Comparison of ENCODE assay signal across 10 cellular contexts in the genomic region with DNA sequence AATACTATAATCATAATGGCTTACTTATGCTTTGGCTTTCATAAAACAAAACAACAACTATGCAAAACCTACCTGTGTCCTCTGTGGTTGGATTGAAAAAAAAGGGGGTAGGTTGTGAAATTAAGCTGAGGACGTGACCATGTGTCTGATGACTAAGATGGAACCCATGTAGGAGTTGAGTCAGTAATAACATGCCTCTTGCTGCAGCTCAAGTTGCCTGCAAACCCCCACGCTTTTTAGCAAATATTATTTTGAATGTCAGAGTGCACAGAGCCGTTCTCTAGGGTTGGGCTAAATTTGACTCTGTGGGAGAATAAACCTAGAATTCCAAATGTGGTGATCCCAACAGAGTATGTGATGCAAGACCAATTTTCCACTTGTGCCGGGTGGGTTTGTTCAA.
DNase-seq lines count a peak whose midpoint lies in the region; ATAC-seq and TF ChIP-seq lines count a peak whose summit lies in the region.
"Had no signal": no experiment of that assay in that cellular context is flagged by ENCODE, and none has a peak within 500 bp of the region (broad histone marks: within the 10 kb centered on the region; RNA-seq: fewer than 3 reads in every experiment).

No MANE protein-coding gene starts in this region.

- H3K4me3 ChIP-seq in endodermal cell (ENCODE audit: low read length): no peak overlapping the region

- no peak overlapping the region for H3K4me3 Mint-ChIP-seq in endodermal cell

- no peaks in the 10 kb centered on the region for H3K27me3 Mint-ChIP-seq in endodermal cell (ENCODE audit: insufficient read depth)

- no peaks in the 10 kb centered on the region for H3K36me3 ChIP-seq in endodermal cell (ENCODE audit: control insufficient read depth, insufficient read depth, low read length)

- TF ChIP-seq CTCF in endodermal cell (conservative IDR thresholded peaks at IDR 0.05): no peak

- peak; percentile 29 for DNase-seq in NK-92 treated with Interleukin-12 subunit alpha and Interleukin-12 subunit beta, amount 100 ng/mL, for 24 hours (lab: John Stamatoyannopoulos, UW)
- DNase-seq in NK-92 (lab: John Stamatoyannopoulos, UW; ENCODE audit: unreplicated experiment): no peak
- peak; percentile 24 for DNase-seq in MV-4-11 (lab: John Stamatoyannopoulos, UW)
- DNase-seq in myocyte (ENCODE audit: low read depth): peak; percentile 28
- DNase-seq in iPS-NIHi7 (ENCODE audit: extremely low spot score): no peak
- no peak for DNase-seq in endodermal cell
- DNase-seq in DMS114 treated with DMSO at 0.1 percent for 48 hours (lab: John Stamatoyannopoulos, UW; ENCODE audit: unreplicated experiment): no peak

- H3K9me3 ChIP-seq in endodermal cell (ENCODE audit: control insufficient read depth, low read length): no peaks in the 10 kb centered on the region

- no peaks in the 10 kb centered on the region for H3K36me3 Mint-ChIP-seq in endodermal cell (ENCODE audit: low read depth)

- no peaks in the 10 kb centered on the region for H3K4me1 ChIP-seq in endodermal cell (ENCODE audit: control insufficient read depth, insufficient read depth, low read length)

- ATAC-seq in HG02588 (IDR thresholded peaks at IDR 0.05; ENCODE audit: unreplicated experiment): peak; percentile 73
- ATAC-seq: HCT116 had no signal

- H3K27me3 ChIP-seq in endodermal cell (ENCODE audit: control insufficient read depth, insufficient read depth, low read length, poor library complexity, severe bottlenecking): no peaks in the 10 kb centered on the region

- H3K27ac ChIP-seq in endodermal cell (ENCODE audit: low read depth, low read length): no peak overlapping the region
- H3K27ac ChIP-seq: 22Rv1 had no signal

- 91 to 93% methylated on average over 4 of the region's 4 CpGs for WGBS in endodermal cell (ENCODE audit: insufficient coverage in 1 of 2, insufficient read length in 1 of 2), 2 experiments

- H3K27ac Mint-ChIP-seq in endodermal cell: no peak overlapping the region

- H3K9ac ChIP-seq in endodermal cell (ENCODE audit: extremely low read depth, low read length, poor library complexity, severe bottlenecking): no peak overlapping the region

- H3K9me3 Mint-ChIP-seq in endodermal cell: no peaks in the 10 kb centered on the region

- H3K4me1 Mint-ChIP-seq in endodermal cell: no peaks in the 10 kb centered on the region

Comparison
In these comparisons a context has a peak if more than half of its experiments do, and no peak if none do; other contexts are left out.
1. DNase-seq: peak in NK-92 treated with Interleukin-12 subunit alpha and Interleukin-12 subunit beta, amount 100 ng/mL, for 24 hours (single experiment), MV-4-11 (single experiment) and myocyte (single experiment); none in NK-92 (single experiment), iPS-NIHi7 (single experiment), endodermal cell (single experiment) and DMS114 treated with DMSO at 0.1 percent for 48 hours (single experiment).